10 cellular contexts compared by ENCODE assay signal in the genomic region with DNA sequence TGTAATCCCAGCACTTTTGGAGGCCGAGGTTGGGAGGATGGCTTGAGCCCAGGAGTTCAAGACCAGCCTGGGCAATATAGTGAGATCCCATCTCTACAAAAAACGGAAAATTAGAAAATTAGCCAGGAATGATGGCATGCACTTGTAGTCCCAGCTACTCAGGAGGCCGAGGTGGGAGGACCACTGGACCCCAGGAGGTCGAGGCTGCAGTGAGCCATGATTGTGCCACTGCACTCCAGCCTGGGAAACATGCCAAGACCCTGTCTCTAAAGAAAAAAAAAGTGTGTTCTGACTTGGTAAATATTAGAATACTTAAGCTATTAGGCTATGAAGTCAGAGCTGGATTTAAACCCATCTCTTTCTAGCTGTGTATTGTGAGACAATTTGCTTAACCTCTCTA.
"Had no signal": no experiment of that assay in that cellular context is flagged by ENCODE, and none has a peak within 500 bp of the region (broad histone marks: within the 10 kb centered on the region; RNA-seq: fewer than 3 reads in every experiment).

No MANE protein-coding gene starts in this region.

- DNase-seq: GM23248, GOT3, H7, H9, HCEC 1CT, HFFc6 had no signal

- H3K4me3 ChIP-seq: GM23248, HAP-1 had no signal

- H2AFZ ChIP-seq: GM23248 had no signal

- H3K36me3 ChIP-seq: HAP-1 had no signal

- H3K27ac ChIP-seq: GM23248 had no signal

- H3K4me1 ChIP-seq: HAP-1 had no signal

- ATAC-seq: HCT116 had no signal

- H3K9me3 ChIP-seq: HAP-1 had no signal

- H3K9me3 Mint-ChIP-seq: H9, HFFc6 had no signal

- H3K27ac Mint-ChIP-seq: H9, HFFc6 had no signal

- FAIRE-seq: H1, H54 had no signal

- H3K9ac ChIP-seq: GM23248 had no signal

- H3K4me3 Mint-ChIP-seq: H9, HFFc6 had no signal
